ENCODE assay signal across 24 cellular contexts in the genomic region with DNA sequence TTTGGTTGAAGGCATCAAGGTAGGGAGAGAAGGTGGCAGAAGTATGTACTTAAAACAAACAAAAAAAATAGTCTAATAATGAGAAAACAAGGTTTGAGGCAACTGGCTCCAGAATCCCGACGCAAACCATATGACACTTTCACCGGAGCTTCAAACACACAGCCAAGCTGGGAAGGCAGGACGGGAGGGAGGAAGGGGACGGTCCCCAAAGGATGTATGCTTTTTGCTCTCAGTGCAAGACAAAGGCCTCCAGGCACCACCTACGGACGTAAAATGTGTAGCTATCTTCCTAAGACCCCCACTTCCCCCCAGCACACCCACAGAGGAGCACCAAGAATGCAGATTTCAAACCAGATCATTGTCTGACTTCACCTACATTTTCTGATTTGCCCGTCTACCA.
"Had no signal": no experiment of that assay in that cellular context is flagged by ENCODE, and none has a peak within 500 bp of the region (broad histone marks: within the 10 kb centered on the region; RNA-seq: fewer than 3 reads in every experiment).

No MANE protein-coding gene starts in this region.

- H3K27me3 ChIP-seq: colonic mucosa, foreskin keratinocyte, testis, upper lobe of left lung, uterus had no signal

- H3K27ac ChIP-seq: colonic mucosa, foreskin keratinocyte, testis, uterus had no signal

- H3K36me3 ChIP-seq: colonic mucosa, uterus had no signal

- FAIRE-seq: endothelial cell of umbilical vein, kidney had no signal

- H3K4me3 Mint-ChIP-seq: endodermal cell; immature natural killer cell; nephron; stimulated activated memory B cell treated with anti-CD40 and anti-IgM and Interleukin-4, amounts not matched to agents 10 μg/mL and 1 μg/mL and 100 μg/mL, for 72 hours; stimulated activated naive CD8-positive, alpha-beta T cell treated with anti-CD3 and anti-CD28 coated beads, Interleukin-15, Interleukin-2, amounts not matched to agents 100 ng/mL and 50 ng/mL, for 24 hours had no signal

- DNase-seq: cerebellar nuclear complex; colonic mucosa; effector CD4-positive, alpha-beta T cell; endodermal cell; erythroblast; foreskin keratinocyte; immature natural killer cell; kidney; left cardiac atrium; left ventricle myocardium inferior; mesenchymal stem cell; naive B cell; right cardiac atrium; stimulated activated CD4-positive, alpha-beta T cell treated with anti-CD3 and anti-CD28 coated beads, Interleukin-15, amount 100 ng/mL, for 24 hours; stimulated activated CD4-positive, alpha-beta T cell treated with anti-CD3 and anti-CD28 coated beads, Interleukin-1b, Interleukin-23, amount 100 ng/mL, for 48 hours; stimulated activated CD4-positive, alpha-beta T cell treated with anti-CD3 and anti-CD28 coated beads, Interleukin-4, amount 100 ng/mL, for 24 hours; testis; upper lobe of left lung; uterus had no signal

- H3K27me3 Mint-ChIP-seq: naive B cell; stimulated activated memory B cell treated with anti-CD40 and anti-IgM and Interleukin-4, amounts not matched to agents 10 μg/mL and 1 μg/mL and 100 μg/mL, for 72 hours; stimulated activated naive CD8-positive, alpha-beta T cell treated with anti-CD3 and anti-CD28 coated beads, Interleukin-15, Interleukin-2, amounts not matched to agents 100 ng/mL and 50 ng/mL, for 24 hours had no signal

- H3K9me3 ChIP-seq: colonic mucosa, left ventricle myocardium inferior, testis, upper lobe of left lung, uterus had no signal

- H3K4me1 ChIP-seq: colonic mucosa, foreskin keratinocyte, testis had no signal

- H3K27ac Mint-ChIP-seq: endodermal cell; naive B cell; stimulated activated memory B cell treated with anti-CD40 and anti-IgM and Interleukin-4, amounts not matched to agents 10 μg/mL and 1 μg/mL and 100 μg/mL, for 72 hours; stimulated activated naive CD8-positive, alpha-beta T cell treated with anti-CD3 and anti-CD28 coated beads, Interleukin-15, Interleukin-2, amounts not matched to agents 100 ng/mL and 50 ng/mL, for 24 hours had no signal

- ATAC-seq: foreskin keratinocyte; stimulated activated memory B cell treated with anti-CD40 and anti-IgM and Interleukin-4, amounts not matched to agents 10 μg/mL and 1 μg/mL and 100 μg/mL, for 72 hours had no signal

- H3K4me1 Mint-ChIP-seq: immature natural killer cell; stimulated activated memory B cell treated with anti-CD40 and anti-IgM and Interleukin-4, amounts not matched to agents 10 μg/mL and 1 μg/mL and 100 μg/mL, for 72 hours had no signal

- H3K4me3 ChIP-seq: colonic mucosa, left ventricle myocardium inferior, lung, testis, upper lobe of left lung, uterus had no signal
